ENCODE assay signal across 13 cellular contexts in the genomic region with DNA sequence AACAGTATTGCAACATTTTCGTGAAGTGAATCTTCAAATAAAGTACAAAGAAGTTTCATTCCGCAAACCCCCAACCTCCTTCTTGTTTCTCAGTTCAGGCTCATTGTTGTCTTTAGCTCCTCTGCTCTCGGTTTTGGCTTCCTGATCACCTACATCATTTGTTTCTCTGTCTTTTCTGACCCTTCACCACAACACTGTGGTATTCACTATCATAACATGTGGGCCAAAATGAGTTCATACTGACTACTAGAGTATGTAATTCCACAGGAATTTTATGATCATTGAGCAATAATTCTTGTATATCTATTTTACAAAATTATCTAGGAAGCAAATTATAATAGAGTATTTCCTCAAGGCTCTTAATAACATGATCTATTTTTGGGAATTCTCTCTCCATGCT.
A peak's percentile ranks its signal among the peaks of the same experiment; 100 is the strongest.
DNase-seq lines count a peak whose midpoint lies in the region; ATAC-seq and TF ChIP-seq lines count a peak whose summit lies in the region.
"Had no signal": no experiment of that assay in that cellular context is flagged by ENCODE, and none has a peak within 500 bp of the region (broad histone marks: within the 10 kb centered on the region; RNA-seq: fewer than 3 reads in every experiment).

No MANE protein-coding gene starts in this region.

- TF ChIP-seq CTCF in AG10803 (conservative IDR thresholded peaks at IDR 0.05; ENCODE audit: low read length) (no peak), astrocyte of the cerebellum (IDR thresholded peaks at IDR 0.05; ENCODE audit: low read depth, low read length, missing control alignments) (no peak)

- no peak overlapping the region for H3K4me3 Mint-ChIP-seq in naive thymus-derived CD4-positive, alpha-beta T cell
- H3K4me3 Mint-ChIP-seq: CD4-positive, alpha-beta T cell; neural progenitor cell had no signal

- in situ Hi-C loops in astrocyte of the cerebellum (cut with HindIII; ENCODE audit: low sequenced_read_pairs): loop anchor here (10.0 to 25.0 kb wide), 4 partner anchors 523 to 1148 kb away; a partner anchor contains a TSS

- no peaks in the 10 kb centered on the region for H3K4me1 Mint-ChIP-seq in naive thymus-derived CD4-positive, alpha-beta T cell

- intact Hi-C loops in naive thymus-derived CD4-positive, alpha-beta T cell (cut with micrococcal nuclease): no loop called here

- H3K27me3 ChIP-seq in naive thymus-derived CD4-positive, alpha-beta T cell (ENCODE audit: control insufficient read depth in 2 of 2, insufficient read depth in 2 of 2, low read length in 2 of 2): no peaks in the 10 kb centered on the region
- H3K27me3 ChIP-seq: heart left ventricle, neural progenitor cell had no signal

- H3K27ac Mint-ChIP-seq in naive thymus-derived CD4-positive, alpha-beta T cell: no peak overlapping the region
- H3K27ac Mint-ChIP-seq: CD4-positive, alpha-beta T cell; neural progenitor cell had no signal

- peak; percentile 77 for DNase-seq in AG10803 (ENCODE audit: low read depth)
- DNase-seq in astrocyte of the cerebellum (ENCODE audit: low read depth): peak; percentile 88
- DNase-seq in kidney tubule cell (ENCODE audit: low spot score): peak; percentile 89
- DNase-seq in naive thymus-derived CD4-positive, alpha-beta T cell: no peak
- no peak for DNase-seq in stimulated activated naive CD4-positive, alpha-beta T cell (lab: John Stamatoyannopoulos, UW)
- DNase-seq in DMS153 (lab: John Stamatoyannopoulos, UW): no peak
- DNase-seq: activated CD4-positive, CD25-positive, alpha-beta regulatory T cell; CD4-positive, alpha-beta T cell; heart left ventricle; OCI-M1 had no signal

- POLR2A ChIA-PET in naive thymus-derived CD4-positive, alpha-beta T cell (lab: Charles Lee): no interaction called here

- no peaks in the 10 kb centered on the region for H3K36me3 ChIP-seq in naive thymus-derived CD4-positive, alpha-beta T cell (ENCODE audit: control insufficient read depth in 2 of 3, insufficient read depth in 3 of 3, low read length in 3 of 3)
- H3K36me3 ChIP-seq: heart left ventricle, neural progenitor cell had no signal

- no peaks in the 10 kb centered on the region for H3K9me3 ChIP-seq in naive thymus-derived CD4-positive, alpha-beta T cell (ENCODE audit: control insufficient read depth in 2 of 3, low read length in 3 of 3)
- H3K9me3 ChIP-seq: heart left ventricle had no signal

- peak; percentile 67 for ATAC-seq in HG02759 (IDR thresholded peaks at IDR 0.05; ENCODE audit: unreplicated experiment)
- ATAC-seq in naive thymus-derived CD4-positive, alpha-beta T cell: no peak
- ATAC-seq in HG03175 (IDR thresholded peaks at IDR 0.05; ENCODE audit: unreplicated experiment): no peak

- peaks cover 0 to 1% (median 0%) of the 10 kb centered on the region in 11 donors for H3K9me3 Mint-ChIP-seq in naive thymus-derived CD4-positive, alpha-beta T cell
- H3K9me3 Mint-ChIP-seq: CD4-positive, alpha-beta T cell; neural progenitor cell had no signal

- H3K27me3 Mint-ChIP-seq in naive thymus-derived CD4-positive, alpha-beta T cell: no peaks in the 10 kb centered on the region
- H3K27me3 Mint-ChIP-seq: CD4-positive, alpha-beta T cell had no signal

- CTCF ChIA-PET in naive thymus-derived CD4-positive, alpha-beta T cell (lab: Charles Lee): interaction anchor here (0.7 kb wide), 1 partner anchor 674 kb away, joined by 3 read pairs; no protein-coding TSS in a partner anchor

- no peaks in the 10 kb centered on the region for H3K4me1 ChIP-seq in naive thymus-derived CD4-positive, alpha-beta T cell (ENCODE audit: control insufficient read depth in 2 of 2, insufficient read depth in 2 of 2, low read length in 2 of 2)

- H3K36me3 Mint-ChIP-seq in naive thymus-derived CD4-positive, alpha-beta T cell: no peaks in the 10 kb centered on the region
- H3K36me3 Mint-ChIP-seq: neural progenitor cell had no signal

- H3K27ac ChIP-seq in naive thymus-derived CD4-positive, alpha-beta T cell (ENCODE audit: low read depth, low read length): no peak overlapping the region
- H3K27ac ChIP-seq: neural progenitor cell had no signal

- H3K4me3 ChIP-seq in AG10803 (ENCODE audit: low read length) (no peak overlapping the region), astrocyte of the cerebellum (ENCODE audit: low read depth, low read length) (no peak overlapping the region)
- no peak overlapping the region for H3K4me3 ChIP-seq in naive thymus-derived CD4-positive, alpha-beta T cell (ENCODE audit: low read length)
- H3K4me3 ChIP-seq: heart left ventricle, neural progenitor cell had no signal

Comparison
In these comparisons a context has a peak if more than half of its experiments do, and no peak if none do; other contexts are left out.
1. DNase-seq: peak in AG10803 (single experiment), astrocyte of the cerebellum (single experiment) and kidney tubule cell (single experiment); none in naive thymus-derived CD4-positive, alpha-beta T cell (0 of 9), stimulated activated naive CD4-positive, alpha-beta T cell (0 of 6) and DMS153 (single experiment).